8 cellular contexts compared by ENCODE assay signal in the genomic region with DNA sequence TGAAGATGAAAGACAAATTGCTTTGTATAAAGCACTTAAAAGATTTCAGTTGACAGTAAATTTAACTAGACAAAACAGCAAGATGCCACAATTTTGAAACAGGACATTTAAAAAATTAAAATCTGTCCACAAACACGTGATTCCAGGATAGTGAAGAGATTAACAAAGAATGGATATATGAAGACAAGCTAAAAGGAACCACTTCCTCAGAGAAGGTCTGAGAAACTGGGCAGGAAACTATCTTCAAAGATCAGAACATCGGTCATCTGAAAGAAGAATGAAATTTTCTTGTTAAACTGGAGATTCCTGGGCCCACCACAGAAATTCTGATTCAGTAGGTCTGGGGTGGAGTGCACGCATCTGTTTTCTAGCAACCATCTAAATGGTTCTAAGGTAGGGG. TPM values are rescaled to one million over a fixed set of nuclear protein-coding genes. Genes with fewer than 3 reads are reported as not detected.
DNase-seq lines count a peak whose midpoint lies in the region; ATAC-seq and TF ChIP-seq lines count a peak whose summit lies in the region.

No MANE protein-coding gene starts in this region.

- DNase-seq in Caco-2 (no peak), LNCaP clone FGC (ENCODE audit: low read depth) (no peak), MCF 10A (ENCODE audit: unreplicated experiment) (no peak), nephron progenitor cell (no peak), NCI-H187 treated with DMSO at 0.1 percent for 48 hours (lab: John Stamatoyannopoulos, UW) (no peak), prostate gland (ENCODE audit: low spot score) (no peak)
- DNase-seq in effector memory CD4-positive, alpha-beta T cell, result no peak

- ATAC-seq in HG02623 (IDR thresholded peaks at IDR 0.05; ENCODE audit: unreplicated experiment), result no peak

- no peaks in the 10 kb centered on the region for H3K27me3 ChIP-seq in Caco-2 (replicated peaks; ENCODE audit: control insufficient read depth, insufficient read depth, low read length)
- H3K27me3 ChIP-seq in effector memory CD4-positive, alpha-beta T cell (replicated peaks; ENCODE audit: control insufficient read depth, insufficient read depth, low read length, poor library complexity, severe bottlenecking), result no peaks in the 10 kb centered on the region
- no peaks in the 10 kb centered on the region for H3K27me3 ChIP-seq in prostate gland (replicated peaks; ENCODE audit: insufficient read depth)

- peaks cover 10% of the 10 kb centered on the region; the same call in 1 of the 2 replicates for H3K4me1 ChIP-seq in Caco-2
- peaks cover 13% of the 10 kb centered on the region for H3K4me1 ChIP-seq in effector memory CD4-positive, alpha-beta T cell (ENCODE audit: control insufficient read depth, insufficient read depth, low read length, poor library complexity, severe bottlenecking)
- no peaks in the 10 kb centered on the region for H3K4me1 ChIP-seq in prostate gland (replicated peaks)

- peaks cover 8% of the 10 kb centered on the region for H3K36me3 Mint-ChIP-seq in Caco-2 (ENCODE audit: insufficient read depth, unreplicated experiment)
- H3K36me3 Mint-ChIP-seq in MCF 10A (ENCODE audit: insufficient read depth, unreplicated experiment), result peaks cover 17% of the 10 kb centered on the region
- peaks cover 30% of the 10 kb centered on the region for H3K36me3 Mint-ChIP-seq in nephron progenitor cell (ENCODE audit: low read depth)

- H3K4me3 ChIP-seq in Caco-2 (ENCODE audit: low read depth, low read length), result no peak overlapping the region
- H3K4me3 ChIP-seq in LNCaP clone FGC (ENCODE audit: low read depth, low read length), result peak overlapping the region; percentile 70
- no peak overlapping the region for H3K4me3 ChIP-seq in effector memory CD4-positive, alpha-beta T cell (ENCODE audit: insufficient read depth, low read depth, low read length, poor library complexity, severe bottlenecking)
- H3K4me3 ChIP-seq in prostate gland, result no peak overlapping the region

- no peak overlapping the region for H3K27ac Mint-ChIP-seq in Caco-2 (ENCODE audit: unreplicated experiment)
- peak overlapping the region; percentile 57 for H3K27ac Mint-ChIP-seq in MCF 10A (ENCODE audit: low read depth, unreplicated experiment)
- H3K27ac Mint-ChIP-seq in nephron progenitor cell, result no peak overlapping the region

- H3K36me3 ChIP-seq in Caco-2 (ENCODE audit: control insufficient read depth, insufficient read depth, low read length) (no peaks in the 10 kb centered on the region), prostate gland (no peaks in the 10 kb centered on the region)
- peaks cover 5% of the 10 kb centered on the region for H3K36me3 ChIP-seq in effector memory CD4-positive, alpha-beta T cell (ENCODE audit: control insufficient read depth, insufficient read depth, low read length)

- H3K27me3 Mint-ChIP-seq in Caco-2 (ENCODE audit: insufficient read depth, unreplicated experiment), result no peaks in the 10 kb centered on the region
- H3K27me3 Mint-ChIP-seq in MCF 10A (ENCODE audit: insufficient read depth, unreplicated experiment), result no peaks in the 10 kb centered on the region
- H3K27me3 Mint-ChIP-seq in nephron progenitor cell (ENCODE audit: low read depth, poor library complexity), result no peaks in the 10 kb centered on the region

- POLR2A ChIA-PET in Caco-2 (lab: Charles Lee), result no interaction called here
- POLR2A ChIA-PET in MCF 10A (lab: Yijun Ruan, JAX), result interaction anchor here (0.7 to 2.6 kb wide), 7 partner anchors 10 to 219 kb away, joined by 3 to 9 read pairs (median 5); partner anchors contain the start of genes CDKN2AIP and ING2

- H3K9me3 Mint-ChIP-seq in Caco-2 (ENCODE audit: unreplicated experiment), result no peaks in the 10 kb centered on the region
- no peaks in the 10 kb centered on the region for H3K9me3 Mint-ChIP-seq in MCF 10A (ENCODE audit: unreplicated experiment)
- H3K9me3 Mint-ChIP-seq in nephron progenitor cell, result no peaks in the 10 kb centered on the region

- H3K27ac ChIP-seq in effector memory CD4-positive, alpha-beta T cell (ENCODE audit: insufficient read depth, low read length, poor library complexity, severe bottlenecking), result no peak overlapping the region
- no peak overlapping the region for H3K27ac ChIP-seq in prostate gland

- TF ChIP-seq CTCF in Caco-2 (IDR thresholded peaks at IDR 0.05; ENCODE audit: insufficient read depth in 1 of 2, low read depth in 1 of 2, low read length in 1 of 2, severe bottlenecking in 1 of 2, unreplicated experiment in 1 of 2) (no peak), LNCaP clone FGC (IDR thresholded peaks at IDR 0.05; ENCODE audit: control insufficient read depth, extremely low read depth, insufficient read depth) (no peak), MCF 10A (IDR thresholded peaks at IDR 0.05; ENCODE audit: unreplicated experiment) (no peak), nephron progenitor cell (IDR thresholded peaks at IDR 0.05) (no peak), prostate gland (IDR thresholded peaks at IDR 0.05) (no peak)

- intact Hi-C loops in Caco-2 (cut with micrococcal nuclease; ENCODE audit: unreplicated experiment), result no loop called here
- intact Hi-C loops in MCF 10A (cut with micrococcal nuclease), result no loop called here
- intact Hi-C loops in prostate gland (cut with DNase I), result no loop called here

- no peaks in the 10 kb centered on the region for H3K4me1 Mint-ChIP-seq in Caco-2 (ENCODE audit: low read depth, unreplicated experiment)
- peaks cover 16% of the 10 kb centered on the region for H3K4me1 Mint-ChIP-seq in MCF 10A (ENCODE audit: insufficient read depth, unreplicated experiment)
- H3K4me1 Mint-ChIP-seq in nephron progenitor cell, result peaks cover 27% of the 10 kb centered on the region

- BruUV-seq in Caco-2 (replicated peaks; lab: Mats Ljungman, UMichigan), result no TSS peak
- BruUV-seq in MCF 10A (replicated peaks; lab: Mats Ljungman, UMichigan), result no TSS peak

- 68% methylated on average over 3 of the region's 3 CpGs for WGBS in prostate gland

- H3K9me3 ChIP-seq in Caco-2 (no peaks in the 10 kb centered on the region), prostate gland (no peaks in the 10 kb centered on the region)
- H3K9me3 ChIP-seq in effector memory CD4-positive, alpha-beta T cell (ENCODE audit: control insufficient read depth, low read length), result no peaks in the 10 kb centered on the region

- CTCF ChIA-PET in Caco-2 (lab: Charles Lee) (no interaction called here), MCF 10A (lab: Yijun Ruan, JAX) (interaction anchor here (0.9 kb wide), 1 partner anchor 27 kb away, joined by 3 read pairs; no protein-coding TSS in a partner anchor)

- TF ChIP-seq POLR2A in prostate gland (IDR thresholded peaks at IDR 0.05), result no peak

- H3K4me3 Mint-ChIP-seq in Caco-2 (ENCODE audit: unreplicated experiment), result peak overlapping the region; percentile 84
- peak overlapping the region; percentile 85 for H3K4me3 Mint-ChIP-seq in MCF 10A (ENCODE audit: unreplicated experiment)
- peak overlapping the region; percentile 94 for H3K4me3 Mint-ChIP-seq in nephron progenitor cell

RNA-seq across cellular contexts. Expression of gene RWDD4, which starts 1.4 kb away (rescaled TPM):
- total RNA-seq in Caco-2 (2022) (15.3 and 17.4 TPM in 2 replicates), MCF 10A (2022) (23.0 and 26.1 TPM in 2 replicates), prostate gland (10 to 100 TPM; 24.4 to 27.6 TPM)

RNA-seq across cellular contexts. Expression of gene TRAPPC11, which starts 1.5 kb away (rescaled TPM):
- total RNA-seq in Caco-2 (2022) (23.2 and 25.7 TPM in 2 replicates), MCF 10A (2022) (29.4 and 35.0 TPM in 2 replicates), prostate gland (10 to 100 TPM; 27.6 to 34.5 TPM)
